21 cellular contexts compared by ENCODE assay signal in the genomic region with DNA sequence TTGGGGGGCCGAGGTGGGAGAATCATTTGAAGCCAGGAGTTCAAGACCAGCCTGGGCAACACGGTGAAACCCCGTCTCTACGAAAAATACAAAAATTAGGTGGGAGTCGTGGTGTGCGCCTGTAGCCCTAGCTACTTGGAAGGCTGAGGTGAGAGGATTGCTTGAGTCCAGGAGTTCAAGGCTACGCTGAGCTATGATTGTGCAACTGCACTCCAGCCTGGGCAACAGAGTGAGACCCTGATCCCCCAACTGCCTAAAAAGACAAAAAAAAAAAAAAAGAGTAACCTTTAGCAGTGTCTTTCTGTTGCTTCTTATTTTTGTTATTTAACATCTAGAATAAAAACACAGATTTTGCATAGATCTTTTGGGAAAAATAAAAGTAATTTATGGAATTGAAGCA. TPM values are rescaled to one million over a fixed set of nuclear protein-coding genes. Genes with fewer than 3 reads are reported as not detected.
A peak's percentile ranks its signal among the peaks of the same experiment; 100 is the strongest.
DNase-seq lines count a peak whose midpoint lies in the region; ATAC-seq, FAIRE-seq and TF ChIP-seq lines count a peak whose summit lies in the region.
"Had no signal": no experiment of that assay in that cellular context is flagged by ENCODE, and none has a peak within 500 bp of the region (broad histone marks: within the 10 kb centered on the region; RNA-seq: fewer than 3 reads in every experiment).

No MANE protein-coding gene starts in this region.

- no peak overlapping the region for H3K27ac ChIP-seq in IMR-90 (ENCODE audit: insufficient read depth, low read length)
- H3K27ac ChIP-seq in K562 (ENCODE audit: extremely low read depth, low read depth, low read length), result no peak overlapping the region
- H3K27ac ChIP-seq: A549, GM23248 had no signal

- no peak overlapping the region for H2AK9ac ChIP-seq in IMR-90 (replicated peaks; ENCODE audit: low read depth, low read length, poor library complexity)

- no peak overlapping the region for H4K91ac ChIP-seq in IMR-90 (ENCODE audit: insufficient read depth, low read depth, low read length)

- DNase-seq in activated naive CD8-positive, alpha-beta T cell treated with anti-CD3 and anti-CD28 coated beads, Interleukin-2, amount 50 U/mL, for 24 hours, result no peak
- DNase-seq in IMR-90 (no peak), K562 (ENCODE audit: extremely low read depth in 1 of 4, low spot score in 3 of 4) (no peak), AG08396 (ENCODE audit: low spot score) (no peak)
- DNase-seq: 8988T; ACHN; C1 segment of cervical spinal cord; Calu3; CD4-positive, alpha-beta memory T cell; COR-L47; DMS53; DMS79 treated with DMSO at 0.1 percent for 48 hours; GF-D8; GM23248; H7; HCEC 1CT had no signal

- no peaks in the 10 kb centered on the region for H3K9me3 Mint-ChIP-seq in activated naive CD8-positive, alpha-beta T cell (ENCODE audit: low read depth)
- no peaks in the 10 kb centered on the region for H3K9me3 Mint-ChIP-seq in activated naive CD8-positive, alpha-beta T cell treated with anti-CD3 and anti-CD28 coated beads, Interleukin-2, amount 50 U/mL, for 24 hours
- H3K9me3 Mint-ChIP-seq: CD4-positive, alpha-beta memory T cell had no signal

- in situ Hi-C loops in IMR-90 (cut with MboI; ENCODE audit: low sequenced_read_pairs) (no loop called here), K562 (cut with MboI) (no loop called here)

- H3K4me2 ChIP-seq in IMR-90 (ENCODE audit: low read depth, low read length) (no peak overlapping the region), K562 (ENCODE audit: insufficient read depth, low read length) (no peak overlapping the region)
- H3K4me2 ChIP-seq: A549 had no signal

- no peak overlapping the region for H2BK15ac ChIP-seq in IMR-90 (ENCODE audit: low read depth, low read length)

- H3K9me3 ChIP-seq in IMR-90 (ENCODE audit: control insufficient read depth, insufficient read depth, low read length) (no peaks in the 10 kb centered on the region), K562 (replicated peaks; ENCODE audit: control insufficient read depth, insufficient read depth, low read depth, low read length) (no peaks in the 10 kb centered on the region)
- H3K9me3 ChIP-seq: A549 had no signal

- peaks cover 2% of the 10 kb centered on the region for H3K4me1 ChIP-seq in IMR-90 (ENCODE audit: control insufficient read depth, insufficient read depth, low read length)
- H3K4me1 ChIP-seq in K562 (replicated peaks in 1 of 2; ENCODE audit: control insufficient read depth in 2 of 2, insufficient read depth in 2 of 2, low read length in 2 of 2), result no peaks in the 10 kb centered on the region
- H3K4me1 ChIP-seq: A549 had no signal

- no peak overlapping the region for H4K8ac ChIP-seq in IMR-90 (ENCODE audit: low read depth in 2 of 2, low read length in 2 of 2)

- H3K4ac ChIP-seq in IMR-90 (ENCODE audit: low read depth, low read length), result no peak overlapping the region

- ATAC-seq in activated naive CD8-positive, alpha-beta T cell treated with anti-CD3 and anti-CD28 coated beads, Interleukin-2, amount 50 U/mL, for 24 hours, result no peak
- ATAC-seq in IMR-90 (ENCODE audit: low read depth) (no peak), K562 (no peak)
- ATAC-seq: A549 had no signal

- peaks cover 17% of the 10 kb centered on the region for H3K79me2 ChIP-seq in K562 (ENCODE audit: control insufficient read depth, insufficient read depth, low read length)

- H3K4me3 ChIP-seq in IMR-90 (ENCODE audit: insufficient read depth, low read depth, low read length), result no peak overlapping the region
- no peak overlapping the region for H3K4me3 ChIP-seq in K562
- H3K4me3 ChIP-seq: A549, GM23248 had no signal

- TF ChIP-seq RAD21 in IMR-90 (IDR thresholded peaks at IDR 0.05; ENCODE audit: low read length) (no peak), K562 (CRISPR knock-in tag; conservative IDR thresholded peaks at IDR 0.05 in 1 of 2, IDR thresholded peaks at IDR 0.05 in 1 of 2) (no peak)

- 100% methylated on average over 1 of the region's 7 CpGs; no CpG with 5 or more reads in 1 of the 2 experiments for WGBS in IMR-90 (ENCODE audit: extremely low coverage in 2 of 2, insufficient read length in 1 of 2), 2 experiments
- WGBS in K562 (ENCODE audit: insufficient coverage, low coverage, missing lambda C conversion rate), result 77% methylated on average over 7 of the region's 7 CpGs

- BruUV-seq in IMR-90 (replicated peaks; lab: Mats Ljungman, UMichigan) (no TSS peak), K562 (replicated peaks; lab: Mats Ljungman, UMichigan) (no TSS peak)

- H3K27me3 ChIP-seq in IMR-90 (ENCODE audit: control insufficient read depth, insufficient read depth, low read length) (no peaks in the 10 kb centered on the region), K562 (ENCODE audit: control insufficient read depth in 2 of 2, insufficient read depth in 2 of 2, low read length in 2 of 2) (no peaks in the 10 kb centered on the region)

- H3K4me3 Mint-ChIP-seq in activated naive CD8-positive, alpha-beta T cell, result no peak overlapping the region
- H3K4me3 Mint-ChIP-seq in activated naive CD8-positive, alpha-beta T cell treated with anti-CD3 and anti-CD28 coated beads, Interleukin-2, amount 50 U/mL, for 24 hours, result no peak overlapping the region
- H3K4me3 Mint-ChIP-seq: CD4-positive, alpha-beta memory T cell had no signal

- no peak overlapping the region for H2BK120ac ChIP-seq in IMR-90 (ENCODE audit: low read depth, low read length)

- dilution Hi-C loops in IMR-90 (cut with HindIII; ENCODE audit: low sequenced_read_pairs, unreplicated experiment), result no loop called here

- intact Hi-C loops in IMR-90 (cut with micrococcal nuclease), result loop anchor here (10.0 kb wide), 1 partner anchor 148 kb away; no protein-coding TSS in a partner anchor
- intact Hi-C loops in K562 (cut with micrococcal nuclease), result no loop called here

- H2AFZ ChIP-seq in IMR-90 (replicated peaks; ENCODE audit: low read length, poor library complexity) (no peak overlapping the region), K562 (ENCODE audit: low read depth, low read length) (no peak overlapping the region)
- H2AFZ ChIP-seq: GM23248 had no signal

- H3K9ac ChIP-seq in IMR-90 (ENCODE audit: low read depth, low read length) (no peak overlapping the region), K562 (ENCODE audit: insufficient read depth in 1 of 2, low read depth in 2 of 2, low read length in 2 of 2) (no peak overlapping the region)
- H3K9ac ChIP-seq: GM23248 had no signal

- no peak for TF ChIP-seq EP300 in K562 (IDR thresholded peaks at IDR 0.05; ENCODE audit: low read length)

- CTCF ChIA-PET in IMR-90 (lab: Yijun Ruan, JAX) (no interaction called here), K562 (lab: Yijun Ruan, JAX; ENCODE audit: low intra/inter-chr PET ratio) (no interaction called here)

- H3K9me1 ChIP-seq in IMR-90 (ENCODE audit: insufficient read depth, low read length) (peaks cover 3% of the 10 kb centered on the region; the same call in 1 of the 2 replicates), K562 (ENCODE audit: control insufficient read depth, insufficient read depth, low read length) (no peaks in the 10 kb centered on the region)

- no peak overlapping the region for H3K14ac ChIP-seq in IMR-90 (replicated peaks; ENCODE audit: low read depth, low read length)

- TF ChIP-seq POLR2A in IMR-90 (IDR thresholded peaks at IDR 0.05; ENCODE audit: low read depth, low read length) (no peak), K562 (conservative IDR thresholded peaks at IDR 0.05) (no peak)

- no peak overlapping the region for H4K5ac ChIP-seq in IMR-90 (ENCODE audit: low read depth, low read length)

- H3K56ac ChIP-seq in IMR-90 (ENCODE audit: extremely low read depth, insufficient read depth, low read length), result no peak overlapping the region

- peaks cover 41% of the 10 kb centered on the region for H3K36me3 ChIP-seq in IMR-90 (ENCODE audit: control insufficient read depth, insufficient read depth, low read length)
- peaks cover 96% of the 10 kb centered on the region for H3K36me3 ChIP-seq in K562 (ENCODE audit: control insufficient read depth, insufficient read depth, low read length)

- H3K79me1 ChIP-seq in IMR-90 (ENCODE audit: low read depth in 1 of 2, low read length in 2 of 2), result peaks cover 14 to 23% of the 10 kb centered on the region in 2 experiments

- no peak overlapping the region for H2BK5ac ChIP-seq in IMR-90 (ENCODE audit: low read depth, low read length, poor library complexity, severe bottlenecking)

- no peak overlapping the region for H2AK5ac ChIP-seq in IMR-90 (ENCODE audit: low read depth, low read length)

- peak overlapping the region; percentile 17 for H3K27ac Mint-ChIP-seq in activated naive CD8-positive, alpha-beta T cell
- H3K27ac Mint-ChIP-seq in activated naive CD8-positive, alpha-beta T cell treated with anti-CD3 and anti-CD28 coated beads, Interleukin-2, amount 50 U/mL, for 24 hours, result no peak overlapping the region

- no peaks in the 10 kb centered on the region for H3K27me3 Mint-ChIP-seq in activated naive CD8-positive, alpha-beta T cell
- H3K27me3 Mint-ChIP-seq in activated naive CD8-positive, alpha-beta T cell treated with anti-CD3 and anti-CD28 coated beads, Interleukin-2, amount 50 U/mL, for 24 hours, result no peaks in the 10 kb centered on the region
- H3K27me3 Mint-ChIP-seq: CD4-positive, alpha-beta memory T cell had no signal

- H4K20me1 ChIP-seq in IMR-90 (ENCODE audit: insufficient read depth, low read length) (peaks cover 4% of the 10 kb centered on the region; the same call in 1 of the 2 replicates), K562 (replicated peaks; ENCODE audit: control insufficient read depth, insufficient read depth, low read length) (no peaks in the 10 kb centered on the region)

- FAIRE-seq in K562 (lab: Jason Lieb, UNC), result no peak
- FAIRE-seq: A549, GM12891, GM18507, H1 had no signal

- TF ChIP-seq CTCF in IMR-90 (conservative IDR thresholded peaks at IDR 0.05; ENCODE audit: low read depth, low read length) (no peak), K562 (IDR thresholded peaks at IDR 0.05 in 2 of 3, conservative IDR thresholded peaks at IDR 0.05 in 1 of 3; ENCODE audit: insufficient read depth in 2 of 3, low read depth in 1 of 3, low read length in 3 of 3) (no peak)

- peaks cover 5% of the 10 kb centered on the region for H3K36me3 Mint-ChIP-seq in activated naive CD8-positive, alpha-beta T cell
- H3K36me3 Mint-ChIP-seq in activated naive CD8-positive, alpha-beta T cell treated with anti-CD3 and anti-CD28 coated beads, Interleukin-2, amount 50 U/mL, for 24 hours (ENCODE audit: low read depth), result peaks cover 61% of the 10 kb centered on the region

- peaks cover 14% of the 10 kb centered on the region for H3K4me1 Mint-ChIP-seq in activated naive CD8-positive, alpha-beta T cell (ENCODE audit: low read depth)
- H3K4me1 Mint-ChIP-seq in activated naive CD8-positive, alpha-beta T cell treated with anti-CD3 and anti-CD28 coated beads, Interleukin-2, amount 50 U/mL, for 24 hours, result peaks cover 8% of the 10 kb centered on the region

- H2BK20ac ChIP-seq in IMR-90 (ENCODE audit: low read depth, low read length), result no peak overlapping the region

- POLR2A ChIA-PET in IMR-90 (lab: Charles Lee; ENCODE audit: unreplicated experiment) (no interaction called here), K562 (lab: Yijun Ruan, JAX) (interaction anchor here (1.2 kb wide), 1 partner anchor 19 kb away, joined by 3 read pairs; no protein-coding TSS in a partner anchor)

- no peak overlapping the region for H3K23ac ChIP-seq in IMR-90 (ENCODE audit: low read depth, low read length)

- H3K18ac ChIP-seq in IMR-90 (ENCODE audit: low read depth, low read length), result no peak overlapping the region

RNA-seq across cellular contexts. Expression of a gene that starts 13.1 kb away (rescaled TPM):
- total RNA-seq in IMR-90 (2012; rRNA removed) (8.2 and 9.2 TPM in 2 replicates), K562 (2014; rRNA removed) (14.4 and 16.9 TPM in 2 replicates), K562 (2014; rRNA removed; fragmentation: Illumina TruSeq; extraction: Trizol) (31.9 and 34.6 TPM in 2 replicates), K562 (2015; rRNA removed; fragmentation: Illumina TruSeq; extraction: Trizol) (25.2 and 28.2 TPM in 2 replicates), K562 (2021) (24.6 and 26.3 TPM in 2 replicates)
- polyA plus RNA-seq in IMR-90 (2012; rRNA removed) (7.1 and 8.9 TPM in 2 replicates), K562 (2011; rRNA removed) (29.0 and 43.9 TPM in 2 replicates), K562 (2014; fragmentation: Illumina TruSeq; extraction: Trizol) (31.8 and 33.9 TPM in 2 replicates), K562 (2014; fragmentation: Nextera tagmentation; extraction: Ambion mirVana) (100 to 1,000 TPM; 111 to 137 TPM), K562 (2014; rRNA removed) (38.3 and 40.8 TPM in 2 replicates)
- polyA plus RNA-seq in IMR-90 (2012; cell fraction: cytosol; rRNA removed), result 1.3 and 1.9 TPM in 2 replicates
- polyA plus RNA-seq in IMR-90 (2012; cell fraction: nucleus; rRNA removed; ENCODE audit: low replicate concordance), result 0.85 and 5.2 TPM in 2 replicates
- 3.9 and 5.6 TPM in 2 replicates for total RNA-seq in K562 (2011; cell fraction: chromatin; rRNA removed; ENCODE audit: low replicate concordance)
- 4.1 and 5.0 TPM in 2 replicates for total RNA-seq in K562 (2011; cell fraction: nucleolus; rRNA removed)
- 5.9 and 6.6 TPM in 2 replicates for total RNA-seq in K562 (2011; cell fraction: nucleoplasm; rRNA removed)
- 11.3 and 19.2 TPM in 2 replicates for polyA plus RNA-seq in K562 (2011; cell fraction: cytosol; rRNA removed)
- polyA plus RNA-seq in K562 (2011; cell fraction: nucleus; rRNA removed), result 11.5 and 15.4 TPM in 2 replicates
- 17.1 and 21.5 TPM in 2 replicates for polyA plus RNA-seq in K562 (2012)
- polyA minus RNA-seq in K562 (2011; rRNA and poly(A)+ RNA removed), result 15.4 and 18.4 TPM in 2 replicates
- polyA minus RNA-seq in K562 (2011; cell fraction: cytosol; rRNA and poly(A)+ RNA removed), result 6.6 and 8.0 TPM in 2 replicates
- polyA minus RNA-seq in K562 (2011; cell fraction: nucleus; rRNA and poly(A)+ RNA removed), result 2.0 and 3.4 TPM in 2 replicates

RNA-seq across cellular contexts. Expression of a gene that starts 18.0 kb away (rescaled TPM):
- total RNA-seq in IMR-90 (2012; rRNA removed) (46.2 and 65.0 TPM in 2 replicates), K562 (2014; rRNA removed) (97.4 and 104 TPM in 2 replicates), K562 (2014; rRNA removed; fragmentation: Illumina TruSeq; extraction: Trizol) (147 and 163 TPM in 2 replicates), K562 (2015; rRNA removed; fragmentation: Illumina TruSeq; extraction: Trizol) (135 and 150 TPM in 2 replicates), K562 (2021) (105 and 107 TPM in 2 replicates)
- polyA plus RNA-seq in IMR-90 (2012; rRNA removed) (31.3 and 44.5 TPM in 2 replicates), K562 (2011; rRNA removed) (122 and 131 TPM in 2 replicates), K562 (2014; fragmentation: Illumina TruSeq; extraction: Trizol) (152 and 205 TPM in 2 replicates), K562 (2014; fragmentation: Nextera tagmentation; extraction: Ambion mirVana) (100 to 1,000 TPM; 108 to 112 TPM), K562 (2014; rRNA removed) (188 and 206 TPM in 2 replicates)
- 3.9 and 4.1 TPM in 2 replicates for polyA plus RNA-seq in IMR-90 (2012; cell fraction: cytosol; rRNA removed)
- 27.9 and 221 TPM in 2 replicates for polyA plus RNA-seq in IMR-90 (2012; cell fraction: nucleus; rRNA removed; ENCODE audit: low replicate concordance)
- 132 and 537 TPM in 2 replicates for total RNA-seq in K562 (2011; cell fraction: chromatin; rRNA removed; ENCODE audit: low replicate concordance)
- total RNA-seq in K562 (2011; cell fraction: nucleolus; rRNA removed), result 52.2 and 76.1 TPM in 2 replicates
- 205 and 438 TPM in 2 replicates for total RNA-seq in K562 (2011; cell fraction: nucleoplasm; rRNA removed)
- polyA plus RNA-seq in K562 (2011; cell fraction: cytosol; rRNA removed), result 19.6 and 43.7 TPM in 2 replicates
- 345 and 382 TPM in 2 replicates for polyA plus RNA-seq in K562 (2011; cell fraction: nucleus; rRNA removed)
- polyA plus RNA-seq in K562 (2012), result 113 and 132 TPM in 2 replicates
- 87.7 and 99.4 TPM in 2 replicates for polyA minus RNA-seq in K562 (2011; rRNA and poly(A)+ RNA removed)
- polyA minus RNA-seq in K562 (2011; cell fraction: cytosol; rRNA and poly(A)+ RNA removed), result 18.7 and 23.8 TPM in 2 replicates
- 115 and 210 TPM in 2 replicates for polyA minus RNA-seq in K562 (2011; cell fraction: nucleus; rRNA and poly(A)+ RNA removed)

RNA-seq across cellular contexts. Expression of a gene that starts 57.6 kb away (rescaled TPM):
- total RNA-seq in IMR-90 (2012; rRNA removed) (1.1 and 1.9 TPM in 2 replicates), K562 (2014; rRNA removed) (0.04 TPM in 1 of 2 replicates, not detected in the other), K562 (2014; rRNA removed; fragmentation: Illumina TruSeq; extraction: Trizol) (not detected in 2 replicates), K562 (2015; rRNA removed; fragmentation: Illumina TruSeq; extraction: Trizol) (not detected in 2 replicates), K562 (2021) (not detected in 2 replicates)
- polyA plus RNA-seq in IMR-90 (2012; rRNA removed) (2.7 and 3.4 TPM in 2 replicates), K562 (2011; rRNA removed) (0.40 TPM in 1 of 2 replicates, not detected in the other), K562 (2014; fragmentation: Illumina TruSeq; extraction: Trizol) (0.06 and 0.22 TPM in 2 replicates), K562 (2014; fragmentation: Nextera tagmentation; extraction: Ambion mirVana) (under 1 TPM; 0.13 to 0.14 TPM), K562 (2014; rRNA removed) (0.19 TPM in 1 of 2 replicates, not detected in the other)
- polyA plus RNA-seq in IMR-90 (2012; cell fraction: cytosol; rRNA removed), result 0.57 and 1.3 TPM in 2 replicates
- polyA plus RNA-seq in IMR-90 (2012; cell fraction: nucleus; rRNA removed; ENCODE audit: low replicate concordance), result 0.84 and 5.0 TPM in 2 replicates
- 0.32 TPM in 1 of 2 replicates, not detected in the other for total RNA-seq in K562 (2011; cell fraction: chromatin; rRNA removed; ENCODE audit: low replicate concordance)
- not detected in 2 replicates for total RNA-seq in K562 (2011; cell fraction: nucleolus; rRNA removed)
- total RNA-seq in K562 (2011; cell fraction: nucleoplasm; rRNA removed), result 0.37 TPM in 1 of 2 replicates, not detected in the other
- polyA plus RNA-seq in K562 (2011; cell fraction: cytosol; rRNA removed), result 0.10 TPM in 1 of 2 replicates, not detected in the other
- polyA plus RNA-seq in K562 (2011; cell fraction: nucleus; rRNA removed), result 0.01 and 0.34 TPM in 2 replicates
- polyA plus RNA-seq in K562 (2012), result 0.17 and 0.18 TPM in 2 replicates
- 0.03 and 0.35 TPM in 2 replicates for polyA minus RNA-seq in K562 (2011; rRNA and poly(A)+ RNA removed)
- polyA minus RNA-seq in K562 (2011; cell fraction: cytosol; rRNA and poly(A)+ RNA removed), result not detected in 2 replicates
- polyA minus RNA-seq in K562 (2011; cell fraction: nucleus; rRNA and poly(A)+ RNA removed), result 0.11 TPM in 1 of 2 replicates, not detected in the other
- total RNA-seq: CD4-positive, alpha-beta memory T cell had no signal
- polyA plus RNA-seq: CD4-positive, alpha-beta memory T cell had no signal
